Comparison of ENCODE assay signal across 34 cellular contexts in genomic region chr10:18795549-18795948, GRCh38.
"Had no signal": no experiment of that assay in that cellular context is flagged by ENCODE, and none has a peak within 500 bp of the region (broad histone marks: within the 10 kb centered on the region; RNA-seq: fewer than 3 reads in every experiment).

No MANE protein-coding gene starts in this region.

- FAIRE-seq: endometrium, endothelial cell of umbilical vein, frontal cortex had no signal

- H3K27ac ChIP-seq: body of pancreas, colonic mucosa, epithelial cell of prostate, WERI-Rb-1 had no signal

- H3K4me1 ChIP-seq: body of pancreas, colonic mucosa had no signal

- H3K36me3 Mint-ChIP-seq: activated naive CD8-positive, alpha-beta T cell had no signal

- H3K27me3 ChIP-seq: colonic mucosa had no signal

- ATAC-seq: activated CD4-positive, CD25-positive, alpha-beta regulatory T cell treated with anti-CD3 and anti-CD28 coated beads, Interleukin-2, amount 50 U/mL, for 24 hours; activated CD8-positive, alpha-beta T cell treated with anti-CD3 and anti-CD28 coated beads for 36 hours; activated T-helper 17 cell treated with anti-CD3 and anti-CD28 coated beads, Interleukin-2, amount 50 U/mL, for 72 hours; body of pancreas; T-helper 17 cell had no signal

- H3K9me3 ChIP-seq: body of pancreas, colonic mucosa had no signal

- H3K36me3 ChIP-seq: colonic mucosa, WERI-Rb-1 had no signal

- H3K4me3 Mint-ChIP-seq: activated B cell treated with CpG ODN at 0.5 μM for 24 hours; activated CD8-positive, alpha-beta T cell treated with anti-CD3 and anti-CD28 coated beads for 36 hours; activated naive CD8-positive, alpha-beta T cell; activated T-cell treated with anti-CD3 and anti-CD28 coated beads, Interleukin-2, amount 50 U/mL, for 24 hours; activated T-helper 17 cell treated with anti-CD3 and anti-CD28 coated beads, Interleukin-2, amount 50 U/mL, for 72 hours; T-helper 17 cell; T-helper 2 cell treated with Interferon-gamma antibody and Interleukin-4, amounts not matched to agents 5 μg/mL and 100 μg/mL, for 36 hours had no signal

- H3K27ac Mint-ChIP-seq: activated B cell treated with CpG ODN at 0.5 μM for 24 hours; activated CD8-positive, alpha-beta T cell treated with anti-CD3 and anti-CD28 coated beads for 36 hours; activated naive CD8-positive, alpha-beta T cell; activated T-cell treated with anti-CD3 and anti-CD28 coated beads, Interleukin-2, amount 50 U/mL, for 24 hours; activated T-helper 17 cell treated with anti-CD3 and anti-CD28 coated beads, Interleukin-2, amount 50 U/mL, for 72 hours; T-helper 17 cell; T-helper 2 cell treated with Interferon-gamma antibody and Interleukin-4, amounts not matched to agents 5 μg/mL and 100 μg/mL, for 36 hours had no signal

- H3K9me3 Mint-ChIP-seq: activated B cell treated with CpG ODN at 0.5 μM for 24 hours; activated T-cell treated with anti-CD3 and anti-CD28 coated beads, Interleukin-2, amount 50 U/mL, for 24 hours had no signal

- DNase-seq: activated B cell treated with CpG ODN at 0.5 μM for 24 hours; activated CD4-positive, alpha-beta T cell treated with anti-CD3 and anti-CD28 coated beads for 48 hours; activated CD4-positive, alpha-beta T cell treated with anti-CD3 and anti-CD28 coated beads, Interleukin-2, amount 50 U/mL, for 1 hour; activated CD4-positive, alpha-beta T cell treated with anti-CD3 and anti-CD28 coated beads, Interleukin-2, amount 50 U/mL, for 48 hours; activated CD8-positive, alpha-beta memory T cell treated with anti-CD3 and anti-CD28 coated beads for 24 hours; activated CD8-positive, alpha-beta memory T cell treated with anti-CD3 and anti-CD28 coated beads, Interleukin-2, amount 50 U/mL, for 4 hours; activated CD8-positive, alpha-beta T cell treated with anti-CD3 and anti-CD28 coated beads for 36 hours; activated effector memory CD4-positive, alpha-beta T cell treated with Interleukin-2 at 50 U/mL for 16 hours; activated gamma-delta T cell treated with Interleukin-2 at 50 U/mL for 16 hours; activated naive CD4-positive, alpha-beta T cell treated with anti-CD3 and anti-CD28 coated beads, Interleukin-2, amount 50 U/mL, for 16 hours; activated naive CD4-positive, alpha-beta T cell treated with Interleukin-2 at 50 U/mL for 16 hours; activated T-cell treated with anti-CD3 and anti-CD28 coated beads for 4 hours; activated T-cell treated with anti-CD3 and anti-CD28 coated beads, Interleukin-2, amount 50 U/mL, for 24 hours; amniotic stem cell; anterior cingulate cortex; body of pancreas; central memory CD4-positive, alpha-beta T cell; cerebellar nuclear complex; colonic mucosa; effector CD8-positive, alpha-beta T cell; foreskin fibroblast; head of caudate nucleus; T-helper 1 cell; T-helper 17 cell; T1000; WERI-Rb-1 had no signal

- H3K4me3 ChIP-seq: body of pancreas, colonic mucosa had no signal

- H3K27me3 Mint-ChIP-seq: activated B cell treated with CpG ODN at 0.5 μM for 24 hours; activated T-helper 17 cell treated with anti-CD3 and anti-CD28 coated beads, Interleukin-2, amount 50 U/mL, for 72 hours; T-helper 17 cell had no signal

- H3K4me1 Mint-ChIP-seq: activated B cell treated with CpG ODN at 0.5 μM for 24 hours; activated T-helper 17 cell treated with anti-CD3 and anti-CD28 coated beads, Interleukin-2, amount 50 U/mL, for 72 hours; T-helper 17 cell had no signal
